In genomic region chr12:19916982-19917381, GRCh38 we compare ENCODE assay signal across 22 cellular contexts.
A peak's percentile ranks its signal among the peaks of the same experiment; 100 is the strongest.
DNase-seq lines count a peak whose midpoint lies in the region; TF ChIP-seq lines count a peak whose summit lies in the region.
"Had no signal": no experiment of that assay in that cellular context is flagged by ENCODE, and none has a peak within 500 bp of the region (broad histone marks: within the 10 kb centered on the region; RNA-seq: fewer than 3 reads in every experiment).

No MANE protein-coding gene starts in this region.

- H3K36me3 ChIP-seq in MM.1S (replicated peaks; ENCODE audit: insufficient read depth, low read length) (no peaks in the 10 kb centered on the region), osteoblast (ENCODE audit: insufficient read depth, low read length) (no peaks in the 10 kb centered on the region)
- H3K36me3 ChIP-seq: esophagus squamous epithelium, upper lobe of right lung had no signal

- DNase-seq in NCI-H2081 (lab: John Stamatoyannopoulos, UW) (peak; percentile 13 to 63), NCI-H2081 treated with DMSO at 0.1 percent for 48 hours (lab: John Stamatoyannopoulos, UW) (no peak), MM.1S (peak; percentile 26), NOMO-1 treated with dmso at 0.1 percent for 144 hours (lab: John Stamatoyannopoulos, UW; ENCODE audit: unreplicated experiment) (peak; percentile 14), osteoblast (ENCODE audit: insufficient read length, low spot score, missing footprints) (no peak), cortex of kidney (lab: John Stamatoyannopoulos, UW) (no peak), LoVo (ENCODE audit: low spot score) (no peak), endothelial cell (ENCODE audit: low spot score) (no peak)
- DNase-seq: activated CD8-positive, alpha-beta T cell treated with anti-CD3 and anti-CD28 coated beads, Interleukin-2, amount 10 ng/mL, durations not matched to agents 7 days and 5 days; activated T-cell treated with anti-CD3 and anti-CD28 coated beads, Interleukin-2, amount 50 U/mL, for 24 hours; cerebellar nuclear complex; effector CD8-positive, alpha-beta T cell; esophagus squamous epithelium; KG1; NCI-H446; OCI-M1; stimulated activated CD4-positive, alpha-beta T cell treated with anti-CD3 and anti-CD28 coated beads, Interleukin-2, amount 100 ng/mL, for 48 hours; upper lobe of right lung had no signal

- no peak overlapping the region for H3K4me3 ChIP-seq in MM.1S (ENCODE audit: low read length)
- no peak overlapping the region for H3K4me3 ChIP-seq in osteoblast (ENCODE audit: insufficient read depth, low read length)
- H3K4me3 ChIP-seq: esophagus squamous epithelium, upper lobe of right lung had no signal

- H3K9ac ChIP-seq in MM.1S (ENCODE audit: low read length), result no peak overlapping the region

- H3K4me1 ChIP-seq in MM.1S (ENCODE audit: low read length) (peaks cover 6% of the 10 kb centered on the region), osteoblast (ENCODE audit: insufficient read depth, low read length) (no peaks in the 10 kb centered on the region)
- H3K4me1 ChIP-seq: upper lobe of right lung had no signal

- H3K9me3 Mint-ChIP-seq in endothelial cell (ENCODE audit: unreplicated experiment), result no peaks in the 10 kb centered on the region
- H3K9me3 Mint-ChIP-seq: activated T-cell treated with anti-CD3 and anti-CD28 coated beads, Interleukin-2, amount 50 U/mL, for 24 hours; T-helper 1 cell treated with Interleukin-12 subunit alpha and Interleukin-12 subunit beta and Interleukin-4 antibody, amounts not matched to agents 30 μg/mL and 1 μg/mL, for 36 hours had no signal

- H3K4me2 ChIP-seq in MM.1S (ENCODE audit: low read depth, low read length) (no peak overlapping the region), osteoblast (ENCODE audit: insufficient read depth, low read length) (no peak overlapping the region)

- H3K4me3 Mint-ChIP-seq in endothelial cell (ENCODE audit: unreplicated experiment), result no peak overlapping the region
- H3K4me3 Mint-ChIP-seq: activated CD8-positive, alpha-beta T cell treated with anti-CD3 and anti-CD28 coated beads, Interleukin-2, amount 10 ng/mL, durations not matched to agents 7 days and 5 days; activated T-cell treated with anti-CD3 and anti-CD28 coated beads, Interleukin-2, amount 50 U/mL, for 24 hours; mesothelial cell of epicardium; nephron; T-helper 1 cell treated with Interleukin-12 subunit alpha and Interleukin-12 subunit beta and Interleukin-4 antibody, amounts not matched to agents 30 μg/mL and 1 μg/mL, for 36 hours had no signal

- H3K27me3 ChIP-seq in MM.1S (replicated peaks; ENCODE audit: insufficient read depth, low read length) (no peaks in the 10 kb centered on the region), osteoblast (ENCODE audit: insufficient read depth, low read length) (no peaks in the 10 kb centered on the region)
- H3K27me3 ChIP-seq: esophagus squamous epithelium, upper lobe of right lung had no signal

- H3K9me3 ChIP-seq in MM.1S (replicated peaks; ENCODE audit: insufficient read depth, low read length), result no peaks in the 10 kb centered on the region
- H3K9me3 ChIP-seq in osteoblast (ENCODE audit: low read depth, low read length), result no peaks in the 10 kb centered on the region
- H3K9me3 ChIP-seq: esophagus squamous epithelium, upper lobe of right lung had no signal

- H3K27me3 Mint-ChIP-seq in endothelial cell (ENCODE audit: unreplicated experiment), result no peaks in the 10 kb centered on the region

- no peaks in the 10 kb centered on the region for H3K9me2 ChIP-seq in MM.1S (replicated peaks; ENCODE audit: insufficient read depth, low read length)

- no peaks in the 10 kb centered on the region for H4K20me1 ChIP-seq in MM.1S (ENCODE audit: insufficient read depth, low read length)
- H4K20me1 ChIP-seq in osteoblast (ENCODE audit: insufficient read depth, low read length), result no peaks in the 10 kb centered on the region

- no peaks in the 10 kb centered on the region for H3K36me3 Mint-ChIP-seq in endothelial cell (ENCODE audit: low read depth, unreplicated experiment)
- H3K36me3 Mint-ChIP-seq: activated naive CD4-positive, alpha-beta T cell treated with anti-CD3 and anti-CD28 coated beads, Interleukin-2, amount 50 U/mL, for 72 hours; mesothelial cell of epicardium had no signal

- H3K79me2 ChIP-seq in MM.1S (ENCODE audit: low read length), result no peaks in the 10 kb centered on the region
- H3K79me2 ChIP-seq in osteoblast (ENCODE audit: insufficient read depth, low read length), result no peaks in the 10 kb centered on the region

- no peaks in the 10 kb centered on the region for H3F3A ChIP-seq in MM.1S (ENCODE audit: insufficient read depth, low read length)

- no peak overlapping the region for H2AFZ ChIP-seq in MM.1S (ENCODE audit: low read length)
- H2AFZ ChIP-seq in osteoblast (ENCODE audit: low read length), result peak overlapping the region; percentile 33

- H3K27ac ChIP-seq in MM.1S (ENCODE audit: low read length) (no peak overlapping the region), osteoblast (ENCODE audit: low read depth, low read length) (no peak overlapping the region)
- H3K27ac ChIP-seq: esophagus squamous epithelium, upper lobe of right lung had no signal

- peaks cover 7% of the 10 kb centered on the region for H3K4me1 Mint-ChIP-seq in endothelial cell (ENCODE audit: unreplicated experiment)

- TF ChIP-seq CTCF in MM.1S (IDR thresholded peaks at IDR 0.05; ENCODE audit: low read length) (no peak), osteoblast (IDR thresholded peaks at IDR 0.05; ENCODE audit: extremely low read depth, low read depth, low read length) (no peak), endothelial cell (IDR thresholded peaks at IDR 0.05; ENCODE audit: unreplicated experiment) (no peak)

- no peak overlapping the region for H3K27ac Mint-ChIP-seq in endothelial cell (ENCODE audit: unreplicated experiment)
- H3K27ac Mint-ChIP-seq: activated CD8-positive, alpha-beta T cell treated with anti-CD3 and anti-CD28 coated beads, Interleukin-2, amount 10 ng/mL, durations not matched to agents 7 days and 5 days; activated naive CD4-positive, alpha-beta T cell treated with anti-CD3 and anti-CD28 coated beads, Interleukin-2, amount 50 U/mL, for 72 hours; activated T-cell treated with anti-CD3 and anti-CD28 coated beads, Interleukin-2, amount 50 U/mL, for 24 hours; nephron; T-helper 1 cell treated with Interleukin-12 subunit alpha and Interleukin-12 subunit beta and Interleukin-4 antibody, amounts not matched to agents 30 μg/mL and 1 μg/mL, for 36 hours had no signal

Comparison
In these comparisons a context has a peak if more than half of its experiments do, and no peak if none do; other contexts are left out.
1. DNase-seq: peak in NCI-H2081 (2 of 2), MM.1S (single experiment) and NOMO-1 treated with dmso at 0.1 percent for 144 hours (single experiment); none in NCI-H2081 treated with DMSO at 0.1 percent for 48 hours (single experiment), osteoblast (single experiment), cortex of kidney (single experiment), LoVo (single experiment) and endothelial cell (single experiment).